ENCODE assay signal across 12 cellular contexts in genomic region chr7:94367940-94368339, GRCh38. TPM values are rescaled to one million over a fixed set of nuclear protein-coding genes. Genes with fewer than 3 reads are reported as not detected.
DNase-seq lines count a peak whose midpoint lies in the region; ATAC-seq and TF ChIP-seq lines count a peak whose summit lies in the region.
"Had no signal": no experiment of that assay in that cellular context is flagged by ENCODE, and none has a peak within 500 bp of the region (broad histone marks: within the 10 kb centered on the region; RNA-seq: fewer than 3 reads in every experiment).

No MANE protein-coding gene starts in this region.

- H3K36me3 ChIP-seq in BJ (ENCODE audit: control insufficient read depth, insufficient read depth, low read length) = no peaks in the 10 kb centered on the region
- no peaks in the 10 kb centered on the region for H3K36me3 ChIP-seq in adipocyte (ENCODE audit: control insufficient read depth, insufficient read depth, low read length, severe bottlenecking)
- H3K36me3 ChIP-seq in gastrocnemius medialis = no peaks in the 10 kb centered on the region
- H3K36me3 ChIP-seq: BLaER1 had no signal

- peak overlapping the region; percentile 86 for H3K9ac ChIP-seq in adipocyte (ENCODE audit: low read length)
- H3K9ac ChIP-seq: BLaER1 had no signal

- ATAC-seq in Right ventricle myocardium superior (ENCODE audit: poor library complexity) (peak; percentile 65), gastrocnemius medialis (no peak), GM19397 (IDR thresholded peaks at IDR 0.05; ENCODE audit: unreplicated experiment) (no peak), GM18520 (IDR thresholded peaks at IDR 0.05; ENCODE audit: unreplicated experiment) (no peak)

- TF ChIP-seq POLR2A in gastrocnemius medialis (IDR thresholded peaks at IDR 0.05) = no peak

- peak overlapping the region in 3 of 4 donors; percentile 21 to 36 (median 27) for H3K27ac ChIP-seq in gastrocnemius medialis
- H3K27ac ChIP-seq: BLaER1 had no signal

- DNase-seq in BJ (ENCODE audit: low read depth) = no peak
- peak; percentile 76 for DNase-seq in adipocyte (ENCODE audit: low read depth)
- no peak for DNase-seq in Right ventricle myocardium superior
- no peak for DNase-seq in gastrocnemius medialis
- no peak for DNase-seq in medulla oblongata (ENCODE audit: extremely low spot score)
- no peak for DNase-seq in OCI-M2 (lab: John Stamatoyannopoulos, UW; ENCODE audit: unreplicated experiment)
- DNase-seq: activated CD4-positive, alpha-beta T cell treated with anti-CD3 and anti-CD28 coated beads, Interleukin-2, amount 50 U/mL, for 1 hour; erythroblast; stimulated activated CD4-positive, alpha-beta T cell treated with anti-CD3 and anti-CD28 coated beads, Interleukin-2, amount 100 ng/mL, for 48 hours had no signal

- TF ChIP-seq CTCF in BJ (IDR thresholded peaks at IDR 0.05; ENCODE audit: insufficient read depth, low read depth, low read length) (no peak), gastrocnemius medialis (IDR thresholded peaks at IDR 0.05 in 4 of 5, conservative IDR thresholded peaks at IDR 0.05 in 1 of 5) (no peak)

- intact Hi-C loops in Right ventricle myocardium superior (cut with DNase I) (no loop called here), gastrocnemius medialis (cut with DNase I; ENCODE audit: low total_unique reads) (no loop called here)

- POLR2A ChIA-PET in BJ (lab: Charles Lee) = interaction anchor here (0.6 to 2.5 kb wide), 10 partner anchors 9 to 188 kb away, joined by 3 to 57 read pairs (median 4); partner anchors contain the start of gene COL1A2

- H3K9me3 ChIP-seq in adipocyte (ENCODE audit: control insufficient read depth, low read length) = no peaks in the 10 kb centered on the region
- no peaks in the 10 kb centered on the region for H3K9me3 ChIP-seq in gastrocnemius medialis
- H3K9me3 ChIP-seq: BLaER1 had no signal

- CTCF ChIA-PET in BJ (lab: Yijun Ruan, JAX) = interaction anchor here (0.6 to 8.4 kb wide), 12 partner anchors 10 to 79 kb away, joined by 3 to 45 read pairs (median 4); partner anchors contain the start of gene COL1A2

- H3K4me3 ChIP-seq in BJ (ENCODE audit: low read depth, low read length) (peak overlapping the region; percentile 29; the same call in 1 of the 2 replicates), adipocyte (ENCODE audit: low read length) (peak overlapping the region; percentile 63), gastrocnemius medialis (no peak overlapping the region)
- H3K4me3 ChIP-seq: BLaER1 had no signal

- no peaks in the 10 kb centered on the region for H3K27me3 ChIP-seq in BJ (ENCODE audit: control insufficient read depth, insufficient read depth, low read length)
- no peaks in the 10 kb centered on the region for H3K27me3 ChIP-seq in adipocyte (replicated peaks; ENCODE audit: control insufficient read depth, insufficient read depth, low read length)
- no peaks in the 10 kb centered on the region for H3K27me3 ChIP-seq in gastrocnemius medialis
- H3K27me3 ChIP-seq: BLaER1 had no signal

- in situ Hi-C loops in gastrocnemius medialis (cut with MboI; ENCODE audit: low sequenced_read_pairs in 4 of 4) = no loop called here

- H3K4me1 ChIP-seq in adipocyte (ENCODE audit: control insufficient read depth, insufficient read depth, low read length) (peaks cover 61% of the 10 kb centered on the region), gastrocnemius medialis (peaks cover 0 to 12% of the 10 kb centered on the region in 2 donors)

RNA-seq across cellular contexts. Expression of gene COL1A2, which starts 26.8 kb away (rescaled TPM):
- polyA plus RNA-seq in BJ (2011; rRNA removed) = 4,875 and 8,996 TPM in 2 replicates
- polyA minus RNA-seq in BJ (2011; rRNA and poly(A)+ RNA removed) = 1,734 and 2,279 TPM in 2 replicates
- total RNA-seq in Right ventricle myocardium superior (62.9 TPM), gastrocnemius medialis (10 to 100 TPM; 11.2 to 43.6 (median 18.7) TPM)

Comparison
In these comparisons a context has a peak if more than half of its experiments do, and no peak if none do; other contexts are left out.
1. H3K4me3 ChIP-seq: peak in BJ (single experiment) and adipocyte (single experiment); none in gastrocnemius medialis (0 of 4).